33 cellular contexts compared by ENCODE assay signal in genomic region chrX:106009145-106009544, GRCh38. TPM values are rescaled to one million over a fixed set of nuclear protein-coding genes. Genes with fewer than 3 reads are reported as not detected.
"Had no signal": no experiment of that assay in that cellular context is flagged by ENCODE, and none has a peak within 500 bp of the region (broad histone marks: within the 10 kb centered on the region; RNA-seq: fewer than 3 reads in every experiment).

No MANE protein-coding gene starts in this region.

- ATAC-seq: stimulated activated effector memory CD8-positive, alpha-beta T cell treated with anti-CD3 and anti-CD28 coated beads, Interleukin-12 subunit alpha, Interleukin-12 subunit beta, amount 100 ng/mL, for 72 hours; stimulated activated memory B cell treated with anti-CD40 and anti-IgM and Interleukin-4, amounts not matched to agents 10 μg/mL and 1 μg/mL and 100 μg/mL, for 72 hours; stimulated activated naive B cell treated with anti-CD40 and anti-IgM and Interleukin-4, amounts not matched to agents 10 μg/mL and 1 μg/mL and 100 μg/mL, for 72 hours; stimulated activated naive CD8-positive, alpha-beta T cell treated with anti-CD3 and anti-CD28 coated beads, Interleukin-15, amount 100 ng/mL, for 72 hours; stimulated activated naive CD8-positive, alpha-beta T cell treated with anti-CD3 and anti-CD28 coated beads, Interleukin-15, Interleukin-2, amounts not matched to agents 100 U/mL and 50 U/mL, for 24 hours; upper lobe of right lung had no signal

- H3K4me1 ChIP-seq: stomach, suprapubic skin, testis, thyroid gland, tibial artery, tibial nerve, transverse colon, upper lobe of left lung, upper lobe of right lung, uterus, vagina had no signal

- FAIRE-seq: urothelium cell line had no signal

- H3K27me3 Mint-ChIP-seq: stimulated activated memory B cell treated with anti-CD40 and anti-IgM and Interleukin-4, amounts not matched to agents 10 μg/mL and 1 μg/mL and 100 μg/mL, for 72 hours; stimulated activated naive B cell treated with anti-CD40 and anti-IgM and Interleukin-4, amounts not matched to agents 10 μg/mL and 1 μg/mL and 100 μg/mL, for 72 hours; stimulated activated naive CD8-positive, alpha-beta T cell treated with anti-CD3 and anti-CD28 coated beads, Interleukin-15, amount 100 ng/mL, for 72 hours; stimulated activated naive CD8-positive, alpha-beta T cell treated with anti-CD3 and anti-CD28 coated beads, Interleukin-15, Interleukin-2, amounts not matched to agents 100 ng/mL and 50 ng/mL, for 24 hours; type B pancreatic cell had no signal

- H3K4me3 ChIP-seq: stomach, suprapubic skin, testis, thoracic aorta, thyroid gland, tibial artery, tibial nerve, transverse colon, upper lobe of left lung, upper lobe of right lung, uterus, vagina had no signal

- H3K9me3 Mint-ChIP-seq: type B pancreatic cell had no signal

- H3K27ac ChIP-seq: stomach, suprapubic skin, testis, thoracic aorta, thyroid gland, tibial artery, tibial nerve, transverse colon, upper lobe of left lung, upper lobe of right lung, uterus, vagina had no signal

- H3K9me3 ChIP-seq: suprapubic skin, testis, thoracic aorta, thyroid gland, transverse colon, upper lobe of right lung, uterus, vagina had no signal

- H3K4me3 Mint-ChIP-seq: stimulated activated effector memory CD8-positive, alpha-beta T cell treated with anti-CD3 and anti-CD28 coated beads, Interleukin-12 subunit alpha, Interleukin-12 subunit beta, amount 100 ng/mL, for 72 hours; stimulated activated memory B cell treated with anti-CD40 and anti-IgM and Interleukin-4, amounts not matched to agents 10 μg/mL and 1 μg/mL and 100 μg/mL, for 72 hours; stimulated activated naive B cell treated with anti-CD40 and anti-IgM and Interleukin-4, amounts not matched to agents 10 μg/mL and 1 μg/mL and 100 μg/mL, for 72 hours; stimulated activated naive CD8-positive, alpha-beta T cell treated with anti-CD3 and anti-CD28 coated beads, Interleukin-15, amount 100 ng/mL, for 72 hours; stimulated activated naive CD8-positive, alpha-beta T cell treated with anti-CD3 and anti-CD28 coated beads, Interleukin-15, Interleukin-2, amounts not matched to agents 100 ng/mL and 50 ng/mL, for 24 hours; type B pancreatic cell had no signal

- DNase-seq: stimulated activated CD4-positive, alpha-beta T cell treated with anti-CD3 and anti-CD28 coated beads, Interleukin-2, amount 100 ng/mL, for 48 hours; stimulated activated CD4-positive, alpha-beta T cell treated with anti-CD3 and anti-CD28 coated beads, Interleukin-4, amount 100 ng/mL, for 1 hour; stimulated activated CD4-positive, alpha-beta T cell treated with anti-CD3 and anti-CD28 coated beads, Interleukin-4, amount 100 ng/mL, for 24 hours; stimulated activated CD4-positive, alpha-beta T cell treated with anti-CD3 and anti-CD28 coated beads, Interleukin-4, amount 100 ng/mL, for 4 hours; stimulated activated CD8-positive, alpha-beta memory T cell treated with anti-CD3 and anti-CD28 coated beads, Interleukin-4, amount 100 ng/mL, for 48 hours; stimulated activated naive B cell treated with anti-CD40 and anti-IgM and Interleukin-4, amounts not matched to agents 10 μg/mL and 1 μg/mL and 100 μg/mL, for 72 hours; stimulated activated naive CD4-positive, alpha-beta T cell; stimulated activated naive CD4-positive, alpha-beta T cell treated with Interleukin-2 at 50 U/mL for 16 hours; stimulated activated naive CD8-positive, alpha-beta T cell treated with anti-CD3 and anti-CD28 coated beads, Interleukin-15, amount 100 ng/mL, for 72 hours; stimulated activated naive CD8-positive, alpha-beta T cell treated with anti-CD3 and anti-CD28 coated beads, Interleukin-15, Interleukin-2, amounts not matched to agents 100 U/mL and 50 U/mL, for 24 hours; stomach; substantia nigra; testis; thyroid gland; tibial artery; transverse colon; trophoblast cell; upper lobe of left lung; upper lobe of right lung; uterus had no signal

- H3K36me3 Mint-ChIP-seq: stimulated activated effector memory CD8-positive, alpha-beta T cell treated with anti-CD3 and anti-CD28 coated beads, Interleukin-12 subunit alpha, Interleukin-12 subunit beta, amount 100 ng/mL, for 72 hours; stimulated activated memory B cell treated with anti-CD40 and anti-IgM and Interleukin-4, amounts not matched to agents 10 μg/mL and 1 μg/mL and 100 μg/mL, for 72 hours; stimulated activated naive B cell treated with anti-CD40 and anti-IgM and Interleukin-4, amounts not matched to agents 10 μg/mL and 1 μg/mL and 100 μg/mL, for 72 hours; type B pancreatic cell had no signal

- H3K27ac Mint-ChIP-seq: stimulated activated effector memory CD8-positive, alpha-beta T cell treated with anti-CD3 and anti-CD28 coated beads, Interleukin-12 subunit alpha, Interleukin-12 subunit beta, amount 100 ng/mL, for 72 hours; stimulated activated memory B cell treated with anti-CD40 and anti-IgM and Interleukin-4, amounts not matched to agents 10 μg/mL and 1 μg/mL and 100 μg/mL, for 72 hours; stimulated activated naive B cell treated with anti-CD40 and anti-IgM and Interleukin-4, amounts not matched to agents 10 μg/mL and 1 μg/mL and 100 μg/mL, for 72 hours; stimulated activated naive CD8-positive, alpha-beta T cell treated with anti-CD3 and anti-CD28 coated beads, Interleukin-15, amount 100 ng/mL, for 72 hours; stimulated activated naive CD8-positive, alpha-beta T cell treated with anti-CD3 and anti-CD28 coated beads, Interleukin-15, Interleukin-2, amounts not matched to agents 100 ng/mL and 50 ng/mL, for 24 hours; type B pancreatic cell had no signal

- H3K4me1 Mint-ChIP-seq: stimulated activated effector memory CD8-positive, alpha-beta T cell treated with anti-CD3 and anti-CD28 coated beads, Interleukin-12 subunit alpha, Interleukin-12 subunit beta, amount 100 ng/mL, for 72 hours; stimulated activated memory B cell treated with anti-CD40 and anti-IgM and Interleukin-4, amounts not matched to agents 10 μg/mL and 1 μg/mL and 100 μg/mL, for 72 hours; stimulated activated naive B cell treated with anti-CD40 and anti-IgM and Interleukin-4, amounts not matched to agents 10 μg/mL and 1 μg/mL and 100 μg/mL, for 72 hours; stimulated activated naive CD8-positive, alpha-beta T cell treated with anti-CD3 and anti-CD28 coated beads, Interleukin-15, amount 100 ng/mL, for 72 hours had no signal

- H3K36me3 ChIP-seq: stomach, suprapubic skin, thoracic aorta, thyroid gland, tibial artery, tibial nerve, transverse colon, upper lobe of left lung, upper lobe of right lung, uterus, vagina had no signal

- H3K27me3 ChIP-seq: suprapubic skin, testis, thyroid gland, tibial artery, tibial nerve, transverse colon, upper lobe of left lung, upper lobe of right lung, uterus, vagina had no signal

RNA-seq across cellular contexts. Expression of gene SERPINA7, which starts 29.4 kb away (rescaled TPM):
- total RNA-seq: stomach, subcutaneous adipose tissue, temporal lobe, testis, thoracic aorta, thyroid gland, tibial nerve, transverse colon, upper lobe of right lung, ureter, urinary bladder, uterus, vagina had no signal
- polyA plus RNA-seq: stomach had no signal
